In genomic region chr9:126682928-126683697, GRCh38 we compare ENCODE assay signal across 16 cellular contexts.
A peak's percentile ranks its signal among the peaks of the same experiment; 100 is the strongest.
DNase-seq lines count a peak whose midpoint lies in the region; ATAC-seq, FAIRE-seq and TF ChIP-seq lines count a peak whose summit lies in the region.
"Had no signal": no experiment of that assay in that cellular context is flagged by ENCODE, and none has a peak within 500 bp of the region (broad histone marks: within the 10 kb centered on the region; RNA-seq: fewer than 3 reads in every experiment).

No MANE protein-coding gene starts in this region.

- H3K27me3 Mint-ChIP-seq in IgD-negative memory B cell (peaks cover 58% of the 10 kb centered on the region), nephron progenitor cell (ENCODE audit: low read depth, poor library complexity) (peaks cover 97% of the 10 kb centered on the region)

- no peak for FAIRE-seq in frontal cortex (lab: Jason Lieb, UNC)

- peaks cover 89 to 100% (median 100%) of the 10 kb centered on the region in 11 experiments for H3K27me3 ChIP-seq in BLaER1 treated with 17β-estradiol and CSF1 and Interleukin-3, amounts not matched to agents 10 nM and 100 nM
- peaks cover 33% of the 10 kb centered on the region for H3K27me3 ChIP-seq in osteoblast (ENCODE audit: insufficient read depth, low read length)

- H3K4me2 ChIP-seq in BLaER1 treated with 17β-estradiol and CSF1 and Interleukin-3, amounts not matched to agents 10 nM and 100 nM: peak overlapping the region; percentile 46 to 65 (median 57); a peak in 21 of 22 replicates
- no peak overlapping the region for H3K4me2 ChIP-seq in osteoblast (ENCODE audit: insufficient read depth, low read length)

- peaks cover 0 to 42% (median 16%) of the 10 kb centered on the region in 11 experiments; a peak in 12 of 22 replicates for H4K20me1 ChIP-seq in BLaER1 treated with 17β-estradiol and CSF1 and Interleukin-3, amounts not matched to agents 10 nM and 100 nM
- H4K20me1 ChIP-seq in osteoblast (ENCODE audit: insufficient read depth, low read length): no peaks in the 10 kb centered on the region

- no peak for ATAC-seq in HG03342 (IDR thresholded peaks at IDR 0.05; ENCODE audit: unreplicated experiment)
- ATAC-seq: esophagus mucosa had no signal

- H3K79me2 ChIP-seq in osteoblast (ENCODE audit: insufficient read depth, low read length): no peaks in the 10 kb centered on the region

- H3K4me1 Mint-ChIP-seq in IgD-negative memory B cell (peaks cover 0 to 3% (median 0%) of the 10 kb centered on the region in 3 donors), nephron progenitor cell (peaks cover 21% of the 10 kb centered on the region)

- H3K36me3 Mint-ChIP-seq in IgD-negative memory B cell (no peaks in the 10 kb centered on the region), nephron progenitor cell (ENCODE audit: low read depth) (no peaks in the 10 kb centered on the region)

- H2AFZ ChIP-seq in osteoblast (ENCODE audit: low read length): no peak overlapping the region

- no peaks in the 10 kb centered on the region for H3K36me3 ChIP-seq in BLaER1 treated with 17β-estradiol and CSF1 and Interleukin-3, amounts not matched to agents 10 nM and 100 nM
- no peaks in the 10 kb centered on the region for H3K36me3 ChIP-seq in osteoblast (ENCODE audit: insufficient read depth, low read length)

- DNase-seq in frontal cortex (ENCODE audit: low spot score in 2 of 2) (peak; percentile 62 to 65), nephron progenitor cell (peak; percentile 64), osteoblast (ENCODE audit: insufficient read length, low spot score, missing footprints) (no peak)
- no peak for DNase-seq in activated CD8-positive, alpha-beta memory T cell treated with anti-CD3 and anti-CD28 coated beads, Interleukin-2, amount 50 U/mL, for 4 hours
- no peak for DNase-seq in stimulated activated CD4-positive, alpha-beta T cell treated with anti-CD3 and anti-CD28 coated beads, Interleukin-4, amount 100 ng/mL, for 1 hour
- DNase-seq: activated naive CD4-positive, alpha-beta T cell treated with Interleukin-2 at 50 U/mL for 16 hours; C1 segment of cervical spinal cord; KG1; midbrain; NCI-H187 treated with DMSO at 0.1 percent for 48 hours; NK-92 treated with Interleukin-12 subunit alpha and Interleukin-12 subunit beta, amount 100 ng/mL, for 24 hours had no signal

- H3K4me3 Mint-ChIP-seq in IgD-negative memory B cell (peak overlapping the region in 3 of 4 donors; percentile 34 to 77 (median 44)), nephron progenitor cell (peak overlapping the region; percentile 57)

- TF ChIP-seq CTCF in nephron progenitor cell (IDR thresholded peaks at IDR 0.05) (no peak), osteoblast (IDR thresholded peaks at IDR 0.05; ENCODE audit: extremely low read depth, low read depth, low read length) (no peak)

- H3K4me3 ChIP-seq in BLaER1 treated with 17β-estradiol and CSF1 and Interleukin-3, amounts not matched to agents 10 nM and 100 nM: peak overlapping the region in 5 of 10 experiments; percentile 17 to 40 (median 27); a peak in 3 of 20 replicates
- no peak overlapping the region for H3K4me3 ChIP-seq in osteoblast (ENCODE audit: insufficient read depth, low read length)

- H3K27ac Mint-ChIP-seq in IgD-negative memory B cell: no peak overlapping the region
- H3K27ac Mint-ChIP-seq in nephron progenitor cell: no peak overlapping the region
- H3K27ac Mint-ChIP-seq: progenitor cell of endocrine pancreas had no signal

- H3K27ac ChIP-seq in BLaER1 treated with 17β-estradiol and CSF1 and Interleukin-3, amounts not matched to agents 10 nM and 100 nM: no peak overlapping the region
- no peak overlapping the region for H3K27ac ChIP-seq in osteoblast (ENCODE audit: low read depth, low read length)

- peaks cover 6 to 13% (median 8%) of the 10 kb centered on the region in 10 experiments; a peak in 16 of 20 replicates for H3K4me1 ChIP-seq in BLaER1 treated with 17β-estradiol and CSF1 and Interleukin-3, amounts not matched to agents 10 nM and 100 nM
- no peaks in the 10 kb centered on the region for H3K4me1 ChIP-seq in osteoblast (ENCODE audit: insufficient read depth, low read length)

- peaks cover 0 to 2% (median 0%) of the 10 kb centered on the region in 3 donors for H3K9me3 Mint-ChIP-seq in IgD-negative memory B cell
- peaks cover 4% of the 10 kb centered on the region for H3K9me3 Mint-ChIP-seq in nephron progenitor cell

- 0 out of 22 replicates have a peak overlapping the region, but pooled peaks of 1 of the 11 experiments have one; percentile 29 for H3K9ac ChIP-seq in BLaER1 treated with 17β-estradiol and CSF1 and Interleukin-3, amounts not matched to agents 10 nM and 100 nM

- no peaks in the 10 kb centered on the region for H3K9me3 ChIP-seq in BLaER1 treated with 17β-estradiol and CSF1 and Interleukin-3, amounts not matched to agents 10 nM and 100 nM (replicated peaks in 1 of 11)
- no peaks in the 10 kb centered on the region for H3K9me3 ChIP-seq in osteoblast (ENCODE audit: low read depth, low read length)

Comparison
In these comparisons a context has a peak if more than half of its experiments do, and no peak if none do; other contexts are left out.
1. DNase-seq: peak in frontal cortex (2 of 2) and nephron progenitor cell (single experiment); none in activated CD8-positive, alpha-beta memory T cell treated with anti-CD3 and anti-CD28 coated beads, Interleukin-2, amount 50 U/mL, for 4 hours (single experiment), osteoblast (single experiment) and stimulated activated CD4-positive, alpha-beta T cell treated with anti-CD3 and anti-CD28 coated beads, Interleukin-4, amount 100 ng/mL, for 1 hour (single experiment).